ENCODE assay signal across 1 cellular context in the genomic region with DNA sequence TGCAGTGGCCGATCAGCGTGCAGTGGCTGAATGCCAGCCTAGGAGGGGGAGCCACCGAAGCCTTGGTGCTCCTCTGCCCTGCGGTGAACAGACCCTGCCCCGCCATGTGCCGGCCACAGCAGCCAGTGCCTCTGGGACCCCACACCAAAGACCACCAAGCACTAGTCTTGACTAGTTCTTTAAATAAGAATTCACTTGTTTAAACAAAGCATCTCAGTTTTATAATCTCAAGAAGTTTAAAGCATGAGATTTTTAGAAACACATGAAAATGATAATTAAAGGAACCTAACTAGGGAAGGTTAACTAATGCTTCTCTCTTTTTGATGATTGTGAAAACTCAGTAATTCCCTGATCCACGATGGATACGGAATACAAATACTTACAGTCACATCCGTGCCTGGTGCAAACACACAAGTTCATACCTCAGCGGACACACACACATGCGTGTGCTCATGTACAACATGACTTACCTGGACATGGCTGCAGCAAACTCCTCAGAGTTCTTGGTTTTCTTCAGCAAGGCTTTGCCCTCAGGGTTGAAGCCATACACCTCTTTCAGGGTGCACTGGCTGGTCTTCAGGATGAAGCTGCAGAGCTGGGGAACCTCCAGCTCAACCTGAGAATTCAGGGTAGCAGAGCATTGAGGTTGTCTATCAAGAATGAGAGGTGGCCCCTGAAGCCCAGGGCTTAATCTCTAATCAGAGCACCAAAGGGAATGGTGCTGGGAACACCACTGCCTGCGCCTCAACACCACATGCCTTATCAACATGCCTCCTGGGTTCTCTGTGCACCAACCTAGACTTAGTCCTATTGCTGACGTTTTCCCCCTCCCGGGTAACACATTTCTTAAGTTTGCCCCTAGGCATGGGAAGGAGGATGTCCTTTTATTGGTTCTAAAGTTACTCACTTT.
A peak's percentile ranks its signal among the peaks of the same experiment; 100 is the strongest.
TF ChIP-seq lines count a peak whose summit lies in the region.

No MANE protein-coding gene starts in this region.

TF ChIP-seq in HepG2, 621 proteins besides CTCF, POLR2A, EP300 and RAD21 (continued from another document and continues in another):
- TF ChIP-seq, protein P1, sequence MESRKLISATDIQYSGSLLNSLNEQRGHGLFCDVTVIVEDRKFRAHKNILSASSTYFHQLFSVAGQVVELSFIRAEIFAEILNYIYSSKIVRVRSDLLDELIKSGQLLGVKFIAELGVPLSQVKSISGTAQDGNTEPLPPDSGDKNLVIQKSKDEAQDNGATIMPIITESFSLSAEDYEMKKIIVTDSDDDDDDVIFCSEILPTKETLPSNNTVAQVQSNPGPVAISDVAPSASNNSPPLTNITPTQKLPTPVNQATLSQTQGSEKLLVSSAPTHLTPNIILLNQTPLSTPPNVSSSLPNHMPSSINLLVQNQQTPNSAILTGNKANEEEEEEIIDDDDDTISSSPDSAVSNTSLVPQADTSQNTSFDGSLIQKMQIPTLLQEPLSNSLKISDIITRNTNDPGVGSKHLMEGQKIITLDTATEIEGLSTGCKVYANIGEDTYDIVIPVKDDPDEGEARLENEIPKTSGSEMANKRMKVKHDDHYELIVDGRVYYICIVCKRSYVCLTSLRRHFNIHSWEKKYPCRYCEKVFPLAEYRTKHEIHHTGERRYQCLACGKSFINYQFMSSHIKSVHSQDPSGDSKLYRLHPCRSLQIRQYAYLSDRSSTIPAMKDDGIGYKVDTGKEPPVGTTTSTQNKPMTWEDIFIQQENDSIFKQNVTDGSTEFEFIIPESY (CRISPR knock-in tag; IDR thresholded peaks at IDR 0.05), result 0 out of 2 replicates have a peak, but pooled peaks have one; percentile 25
- TF ChIP-seq ZNF510 (CRISPR knock-in tag; IDR thresholded peaks at IDR 0.05; ENCODE audit: low read depth) (no peak; the same call in 1 of the 2 replicates), BRD4 (CRISPR knock-in tag; IDR thresholded peaks at IDR 0.05) (0 out of 2 replicates have a peak, but pooled peaks have one; percentile 8), TEAD2 (CRISPR knock-in tag; IDR thresholded peaks at IDR 0.05) (no peak), FOXM1 (CRISPR knock-in tag; IDR thresholded peaks at IDR 0.05) (no peak), ZBTB42 (CRISPR knock-in tag; IDR thresholded peaks at IDR 0.05) (no peak), HMG20A (CRISPR knock-in tag; IDR thresholded peaks at IDR 0.05; ENCODE audit: borderline replicate concordance) (no peak), ZNF792 (CRISPR knock-in tag; IDR thresholded peaks at IDR 0.05) (0 out of 2 replicates have a peak, but pooled peaks have one; percentile 67), NPAS2 (CRISPR knock-in tag; IDR thresholded peaks at IDR 0.05; ENCODE audit: borderline replicate concordance) (no peak), ZNF703 (CRISPR knock-in tag; IDR thresholded peaks at IDR 0.05; ENCODE audit: borderline replicate concordance) (no peak), PCBP1 (IDR thresholded peaks at IDR 0.05; ENCODE audit: borderline replicate concordance, low read depth, low read length) (no peak), REXO4 (CRISPR knock-in tag; IDR thresholded peaks at IDR 0.05; ENCODE audit: borderline replicate concordance) (no peak), EED (CRISPR knock-in tag; IDR thresholded peaks at IDR 0.05) (no peak), ZFP36L2 (CRISPR knock-in tag; IDR thresholded peaks at IDR 0.05) (no peak), ZBTB7A (CRISPR knock-in tag; IDR thresholded peaks at IDR 0.05) (no peak), RFX1 (IDR thresholded peaks at IDR 0.05) (no peak), NKX3-1 (CRISPR knock-in tag; IDR thresholded peaks at IDR 0.05) (peak; percentile 56; the same call in 1 of the 2 replicates), SOX13 (IDR thresholded peaks at IDR 0.05) (no peak), SOX13 (CRISPR knock-in tag; conservative IDR thresholded peaks at IDR 0.05 in 1 of 2, IDR thresholded peaks at IDR 0.05 in 1 of 2) (peak in 1 of 2 experiments; percentile 6; a peak in 1 of 4 replicates), NFYB (CRISPR knock-in tag; IDR thresholded peaks at IDR 0.05) (no peak), ZNF253 (CRISPR knock-in tag; IDR thresholded peaks at IDR 0.05; ENCODE audit: borderline replicate concordance) (no peak), POLR2AphosphoS2 (IDR thresholded peaks at IDR 0.05; ENCODE audit: low read depth, low read length) (peak; percentile 26; the same call in 1 of the 2 replicates), HOXA7 (CRISPR knock-in tag; IDR thresholded peaks at IDR 0.05) (no peak), PHF20 (CRISPR knock-in tag; IDR thresholded peaks at IDR 0.05) (no peak), ZNF577 (CRISPR knock-in tag; IDR thresholded peaks at IDR 0.05; ENCODE audit: borderline replicate concordance, low read depth) (no peak), ZSCAN31 (CRISPR knock-in tag; IDR thresholded peaks at IDR 0.05; ENCODE audit: low read depth) (peak; percentile 24)
- TF ChIP-seq, protein P2, sequence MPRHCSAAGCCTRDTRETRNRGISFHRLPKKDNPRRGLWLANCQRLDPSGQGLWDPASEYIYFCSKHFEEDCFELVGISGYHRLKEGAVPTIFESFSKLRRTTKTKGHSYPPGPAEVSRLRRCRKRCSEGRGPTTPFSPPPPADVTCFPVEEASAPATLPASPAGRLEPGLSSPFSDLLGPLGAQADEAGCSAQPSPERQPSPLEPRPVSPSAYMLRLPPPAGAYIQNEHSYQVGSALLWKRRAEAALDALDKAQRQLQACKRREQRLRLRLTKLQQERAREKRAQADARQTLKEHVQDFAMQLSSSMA (CRISPR knock-in tag; IDR thresholded peaks at IDR 0.05), result 0 out of 2 replicates have a peak, but pooled peaks have one; percentile 28
- TF ChIP-seq, protein P3, sequence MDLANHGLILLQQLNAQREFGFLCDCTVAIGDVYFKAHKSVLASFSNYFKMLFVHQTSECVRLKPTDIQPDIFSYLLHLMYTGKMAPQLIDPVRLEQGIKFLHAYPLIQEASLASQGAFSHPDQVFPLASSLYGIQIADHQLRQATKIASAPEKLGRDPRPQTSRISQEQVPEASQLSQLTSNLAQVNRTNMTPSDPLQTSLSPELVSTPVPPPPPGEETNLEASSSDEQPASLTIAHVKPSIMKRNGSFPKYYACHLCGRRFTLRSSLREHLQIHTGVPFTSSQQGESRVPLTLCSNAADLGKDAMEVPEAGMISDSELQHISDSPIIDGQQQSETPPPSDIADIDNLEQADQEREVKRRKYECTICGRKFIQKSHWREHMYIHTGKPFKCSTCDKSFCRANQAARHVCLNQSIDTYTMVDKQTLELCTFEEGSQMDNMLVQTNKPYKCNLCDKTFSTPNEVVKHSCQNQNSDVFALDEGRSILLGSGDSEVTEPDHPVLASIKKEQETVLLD (CRISPR knock-in tag; IDR thresholded peaks at IDR 0.05; ENCODE audit: low read depth), result peak; percentile 11; the same call in 1 of the 2 replicates
- TF ChIP-seq, protein P4, sequence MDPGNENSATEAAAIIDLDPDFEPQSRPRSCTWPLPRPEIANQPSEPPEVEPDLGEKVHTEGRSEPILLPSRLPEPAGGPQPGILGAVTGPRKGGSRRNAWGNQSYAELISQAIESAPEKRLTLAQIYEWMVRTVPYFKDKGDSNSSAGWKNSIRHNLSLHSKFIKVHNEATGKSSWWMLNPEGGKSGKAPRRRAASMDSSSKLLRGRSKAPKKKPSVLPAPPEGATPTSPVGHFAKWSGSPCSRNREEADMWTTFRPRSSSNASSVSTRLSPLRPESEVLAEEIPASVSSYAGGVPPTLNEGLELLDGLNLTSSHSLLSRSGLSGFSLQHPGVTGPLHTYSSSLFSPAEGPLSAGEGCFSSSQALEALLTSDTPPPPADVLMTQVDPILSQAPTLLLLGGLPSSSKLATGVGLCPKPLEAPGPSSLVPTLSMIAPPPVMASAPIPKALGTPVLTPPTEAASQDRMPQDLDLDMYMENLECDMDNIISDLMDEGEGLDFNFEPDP (CRISPR knock-in tag; conservative IDR thresholded peaks at IDR 0.05), result 0 out of 2 replicates have a peak, but pooled peaks have one; percentile 68
- TF ChIP-seq, protein P5, sequence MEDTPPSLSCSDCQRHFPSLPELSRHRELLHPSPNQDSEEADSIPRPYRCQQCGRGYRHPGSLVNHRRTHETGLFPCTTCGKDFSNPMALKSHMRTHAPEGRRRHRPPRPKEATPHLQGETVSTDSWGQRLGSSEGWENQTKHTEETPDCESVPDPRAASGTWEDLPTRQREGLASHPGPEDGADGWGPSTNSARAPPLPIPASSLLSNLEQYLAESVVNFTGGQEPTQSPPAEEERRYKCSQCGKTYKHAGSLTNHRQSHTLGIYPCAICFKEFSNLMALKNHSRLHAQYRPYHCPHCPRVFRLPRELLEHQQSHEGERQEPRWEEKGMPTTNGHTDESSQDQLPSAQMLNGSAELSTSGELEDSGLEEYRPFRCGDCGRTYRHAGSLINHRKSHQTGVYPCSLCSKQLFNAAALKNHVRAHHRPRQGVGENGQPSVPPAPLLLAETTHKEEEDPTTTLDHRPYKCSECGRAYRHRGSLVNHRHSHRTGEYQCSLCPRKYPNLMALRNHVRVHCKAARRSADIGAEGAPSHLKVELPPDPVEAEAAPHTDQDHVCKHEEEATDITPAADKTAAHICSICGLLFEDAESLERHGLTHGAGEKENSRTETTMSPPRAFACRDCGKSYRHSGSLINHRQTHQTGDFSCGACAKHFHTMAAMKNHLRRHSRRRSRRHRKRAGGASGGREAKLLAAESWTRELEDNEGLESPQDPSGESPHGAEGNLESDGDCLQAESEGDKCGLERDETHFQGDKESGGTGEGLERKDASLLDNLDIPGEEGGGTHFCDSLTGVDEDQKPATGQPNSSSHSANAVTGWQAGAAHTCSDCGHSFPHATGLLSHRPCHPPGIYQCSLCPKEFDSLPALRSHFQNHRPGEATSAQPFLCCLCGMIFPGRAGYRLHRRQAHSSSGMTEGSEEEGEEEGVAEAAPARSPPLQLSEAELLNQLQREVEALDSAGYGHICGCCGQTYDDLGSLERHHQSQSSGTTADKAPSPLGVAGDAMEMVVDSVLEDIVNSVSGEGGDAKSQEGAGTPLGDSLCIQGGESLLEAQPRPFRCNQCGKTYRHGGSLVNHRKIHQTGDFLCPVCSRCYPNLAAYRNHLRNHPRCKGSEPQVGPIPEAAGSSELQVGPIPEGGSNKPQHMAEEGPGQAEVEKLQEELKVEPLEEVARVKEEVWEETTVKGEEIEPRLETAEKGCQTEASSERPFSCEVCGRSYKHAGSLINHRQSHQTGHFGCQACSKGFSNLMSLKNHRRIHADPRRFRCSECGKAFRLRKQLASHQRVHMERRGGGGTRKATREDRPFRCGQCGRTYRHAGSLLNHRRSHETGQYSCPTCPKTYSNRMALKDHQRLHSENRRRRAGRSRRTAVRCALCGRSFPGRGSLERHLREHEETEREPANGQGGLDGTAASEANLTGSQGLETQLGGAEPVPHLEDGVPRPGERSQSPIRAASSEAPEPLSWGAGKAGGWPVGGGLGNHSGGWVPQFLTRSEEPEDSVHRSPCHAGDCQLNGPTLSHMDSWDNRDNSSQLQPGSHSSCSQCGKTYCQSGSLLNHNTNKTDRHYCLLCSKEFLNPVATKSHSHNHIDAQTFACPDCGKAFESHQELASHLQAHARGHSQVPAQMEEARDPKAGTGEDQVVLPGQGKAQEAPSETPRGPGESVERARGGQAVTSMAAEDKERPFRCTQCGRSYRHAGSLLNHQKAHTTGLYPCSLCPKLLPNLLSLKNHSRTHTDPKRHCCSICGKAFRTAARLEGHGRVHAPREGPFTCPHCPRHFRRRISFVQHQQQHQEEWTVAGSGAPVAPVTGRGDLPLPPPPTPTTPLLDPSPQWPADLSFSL (CRISPR knock-in tag; IDR thresholded peaks at IDR 0.05), result 0 out of 2 replicates have a peak, but pooled peaks have one; percentile 6
- TF ChIP-seq, protein P6, sequence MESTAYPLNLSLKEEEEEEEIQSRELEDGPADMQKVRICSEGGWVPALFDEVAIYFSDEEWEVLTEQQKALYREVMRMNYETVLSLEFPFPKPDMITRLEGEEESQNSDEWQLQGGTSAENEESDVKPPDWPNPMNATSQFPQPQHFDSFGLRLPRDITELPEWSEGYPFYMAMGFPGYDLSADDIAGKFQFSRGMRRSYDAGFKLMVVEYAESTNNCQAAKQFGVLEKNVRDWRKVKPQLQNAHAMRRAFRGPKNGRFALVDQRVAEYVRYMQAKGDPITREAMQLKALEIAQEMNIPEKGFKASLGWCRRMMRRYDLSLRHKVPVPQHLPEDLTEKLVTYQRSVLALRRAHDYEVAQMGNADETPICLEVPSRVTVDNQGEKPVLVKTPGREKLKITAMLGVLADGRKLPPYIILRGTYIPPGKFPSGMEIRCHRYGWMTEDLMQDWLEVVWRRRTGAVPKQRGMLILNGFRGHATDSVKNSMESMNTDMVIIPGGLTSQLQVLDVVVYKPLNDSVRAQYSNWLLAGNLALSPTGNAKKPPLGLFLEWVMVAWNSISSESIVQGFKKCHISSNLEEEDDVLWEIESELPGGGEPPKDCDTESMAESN (CRISPR knock-in tag; conservative IDR thresholded peaks at IDR 0.05), result peak; percentile 74
- TF ChIP-seq, protein P7, sequence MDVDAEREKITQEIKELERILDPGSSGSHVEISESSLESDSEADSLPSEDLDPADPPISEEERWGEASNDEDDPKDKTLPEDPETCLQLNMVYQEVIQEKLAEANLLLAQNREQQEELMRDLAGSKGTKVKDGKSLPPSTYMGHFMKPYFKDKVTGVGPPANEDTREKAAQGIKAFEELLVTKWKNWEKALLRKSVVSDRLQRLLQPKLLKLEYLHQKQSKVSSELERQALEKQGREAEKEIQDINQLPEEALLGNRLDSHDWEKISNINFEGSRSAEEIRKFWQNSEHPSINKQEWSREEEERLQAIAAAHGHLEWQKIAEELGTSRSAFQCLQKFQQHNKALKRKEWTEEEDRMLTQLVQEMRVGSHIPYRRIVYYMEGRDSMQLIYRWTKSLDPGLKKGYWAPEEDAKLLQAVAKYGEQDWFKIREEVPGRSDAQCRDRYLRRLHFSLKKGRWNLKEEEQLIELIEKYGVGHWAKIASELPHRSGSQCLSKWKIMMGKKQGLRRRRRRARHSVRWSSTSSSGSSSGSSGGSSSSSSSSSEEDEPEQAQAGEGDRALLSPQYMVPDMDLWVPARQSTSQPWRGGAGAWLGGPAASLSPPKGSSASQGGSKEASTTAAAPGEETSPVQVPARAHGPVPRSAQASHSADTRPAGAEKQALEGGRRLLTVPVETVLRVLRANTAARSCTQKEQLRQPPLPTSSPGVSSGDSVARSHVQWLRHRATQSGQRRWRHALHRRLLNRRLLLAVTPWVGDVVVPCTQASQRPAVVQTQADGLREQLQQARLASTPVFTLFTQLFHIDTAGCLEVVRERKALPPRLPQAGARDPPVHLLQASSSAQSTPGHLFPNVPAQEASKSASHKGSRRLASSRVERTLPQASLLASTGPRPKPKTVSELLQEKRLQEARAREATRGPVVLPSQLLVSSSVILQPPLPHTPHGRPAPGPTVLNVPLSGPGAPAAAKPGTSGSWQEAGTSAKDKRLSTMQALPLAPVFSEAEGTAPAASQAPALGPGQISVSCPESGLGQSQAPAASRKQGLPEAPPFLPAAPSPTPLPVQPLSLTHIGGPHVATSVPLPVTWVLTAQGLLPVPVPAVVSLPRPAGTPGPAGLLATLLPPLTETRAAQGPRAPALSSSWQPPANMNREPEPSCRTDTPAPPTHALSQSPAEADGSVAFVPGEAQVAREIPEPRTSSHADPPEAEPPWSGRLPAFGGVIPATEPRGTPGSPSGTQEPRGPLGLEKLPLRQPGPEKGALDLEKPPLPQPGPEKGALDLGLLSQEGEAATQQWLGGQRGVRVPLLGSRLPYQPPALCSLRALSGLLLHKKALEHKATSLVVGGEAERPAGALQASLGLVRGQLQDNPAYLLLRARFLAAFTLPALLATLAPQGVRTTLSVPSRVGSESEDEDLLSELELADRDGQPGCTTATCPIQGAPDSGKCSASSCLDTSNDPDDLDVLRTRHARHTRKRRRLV (CRISPR knock-in tag; IDR thresholded peaks at IDR 0.05), result no peak; the same call in 1 of the 2 replicates
